In the genomic region with DNA sequence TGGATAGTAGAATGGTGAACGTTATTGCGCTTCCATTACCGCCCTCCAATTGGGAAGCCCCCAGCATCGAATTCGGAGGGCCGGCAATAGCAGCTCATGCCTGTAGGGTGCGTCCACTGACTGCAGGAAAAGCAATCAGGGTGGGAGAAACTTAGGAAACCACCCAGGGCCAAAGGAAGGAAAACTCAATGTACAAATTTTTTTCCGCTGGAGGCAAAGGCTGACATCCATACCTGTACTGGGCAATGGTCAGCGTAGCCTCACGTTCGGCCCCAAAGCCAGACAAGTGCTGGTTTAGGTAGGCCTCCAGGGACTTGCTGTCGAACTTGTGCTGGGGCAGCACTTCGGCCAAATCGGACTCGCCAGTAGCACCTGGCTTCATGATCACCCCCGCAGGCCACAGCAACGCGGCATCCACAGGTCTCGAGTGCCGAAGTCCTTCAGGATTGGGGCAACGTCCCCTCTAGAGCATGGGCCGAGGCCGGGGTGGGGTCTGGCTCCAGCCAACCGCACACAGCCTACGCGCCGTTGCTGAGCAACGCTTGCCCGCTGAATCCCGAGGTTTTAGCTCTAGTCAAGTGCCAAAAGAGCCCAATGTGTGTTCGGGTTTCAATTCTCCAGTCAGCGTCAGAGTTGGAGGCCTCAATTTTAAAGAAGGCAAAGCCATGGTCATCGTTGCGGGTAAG, we compare ENCODE assay signal across 8 cellular contexts. TPM values are rescaled to one million over a fixed set of nuclear protein-coding genes. Genes with fewer than 3 reads are reported as not detected.
DNase-seq lines count a peak whose midpoint lies in the region; ATAC-seq and TF ChIP-seq lines count a peak whose summit lies in the region.

Gene ACAD11 (minus strand): TSS at position 440 of the 686 bp plus-strand sequence. CDS start 58 bp downstream, at position 382.

- 0 to 1% methylated on average over 34 of the region's 34 CpGs for WGBS in ectodermal cell, 2 experiments
- WGBS in right lobe of liver (ENCODE audit: insufficient coverage, low coverage, low lambda C conversion rate, missing lambda C conversion rate): 0% methylated on average over 13 of the region's 34 CpGs

- H3K4me2 ChIP-seq in BLaER1 treated with 17β-estradiol and CSF1 and Interleukin-3, amounts not matched to agents 10 nM and 100 nM: peak within 1 kb of the TSS; percentile 75 to 95 (median 89)

- peak; percentile 83 for TF ChIP-seq POLR2A in right lobe of liver (IDR thresholded peaks at IDR 0.05)

- H3K4me1 ChIP-seq in BLaER1 treated with 17β-estradiol and CSF1 and Interleukin-3, amounts not matched to agents 10 nM and 100 nM: peaks cover 23 to 60% (median 36%) of the 10 kb centered on the region in 10 experiments
- H3K4me1 ChIP-seq in ectodermal cell (ENCODE audit: control insufficient read depth, insufficient read depth, low read length): peaks cover 4% of the 10 kb centered on the region
- H3K4me1 ChIP-seq in right lobe of liver: peaks cover 0 to 49% (median 14%) of the 10 kb centered on the region in 4 donors

- H3K27me3 ChIP-seq in BLaER1 treated with 17β-estradiol and CSF1 and Interleukin-3, amounts not matched to agents 10 nM and 100 nM: no peaks in the 10 kb centered on the region
- H3K27me3 ChIP-seq in ectodermal cell (ENCODE audit: control insufficient read depth, insufficient read depth, low read length, poor library complexity, severe bottlenecking): no peaks in the 10 kb centered on the region
- no peaks in the 10 kb centered on the region for H3K27me3 ChIP-seq in right lobe of liver

- intact Hi-C loops in right lobe of liver (cut with DNase I): no loop called here

- peaks cover 0 to 14% (median 0%) of the 10 kb centered on the region in 11 experiments; a peak in 3 of 22 replicates for H3K36me3 ChIP-seq in BLaER1 treated with 17β-estradiol and CSF1 and Interleukin-3, amounts not matched to agents 10 nM and 100 nM
- no peaks in the 10 kb centered on the region for H3K36me3 ChIP-seq in ectodermal cell (ENCODE audit: control insufficient read depth, insufficient read depth, low read length)
- H3K36me3 ChIP-seq in right lobe of liver: no peaks in the 10 kb centered on the region

- peak; percentile 82 for DNase-seq in NCI-H2196 (lab: John Stamatoyannopoulos, UW; ENCODE audit: unreplicated experiment)
- DNase-seq in activated CD4-positive, CD25-positive, alpha-beta regulatory T cell treated with anti-CD3 and anti-CD28 coated beads, Interleukin-2, amount 50 U/mL, for 72 hours: peak; percentile 49
- peak; percentile 88 to 96 (median 94) for DNase-seq in right lobe of liver
- peak; percentile 1 to 14 for DNase-seq in stimulated activated CD4-positive, alpha-beta T cell treated with anti-CD3 and anti-CD28 coated beads, Interleukin-4, amount 100 ng/mL, for 4 hours

- peak; percentile 48 to 51 (median 48) for TF ChIP-seq CTCF in right lobe of liver (IDR thresholded peaks at IDR 0.05)

- H3K4me3 ChIP-seq in BLaER1 treated with 17β-estradiol and CSF1 and Interleukin-3, amounts not matched to agents 10 nM and 100 nM: peak within 1 kb of the TSS; percentile 71 to 95 (median 90)
- H3K4me3 ChIP-seq in ectodermal cell (ENCODE audit: insufficient read depth, low read depth, low read length) (peak within 1 kb of the TSS; percentile 97), right lobe of liver (peak within 1 kb of the TSS; percentile 75 to 88 (median 77))

- H3K9ac ChIP-seq in BLaER1 treated with 17β-estradiol and CSF1 and Interleukin-3, amounts not matched to agents 10 nM and 100 nM: peak within 1 kb of the TSS; percentile 86 to 95 (median 94)

- peaks cover 0 to 33% (median 4%) of the 10 kb centered on the region in 11 experiments; a peak in 6 of 22 replicates for H4K20me1 ChIP-seq in BLaER1 treated with 17β-estradiol and CSF1 and Interleukin-3, amounts not matched to agents 10 nM and 100 nM

- peak within 1 kb of the TSS; percentile 72 to 94 (median 91) for H3K27ac ChIP-seq in BLaER1 treated with 17β-estradiol and CSF1 and Interleukin-3, amounts not matched to agents 10 nM and 100 nM
- peak within 1 kb of the TSS; percentile 4 for H3K27ac ChIP-seq in ectodermal cell (ENCODE audit: insufficient read depth, low read depth, low read length, poor library complexity, severe bottlenecking)
- peak within 1 kb of the TSS; percentile 84 to 88 (median 85) for H3K27ac ChIP-seq in right lobe of liver

- peak; percentile 65 for ATAC-seq in GM18868 (IDR thresholded peaks at IDR 0.05; ENCODE audit: unreplicated experiment)
- ATAC-seq in HG03097 (IDR thresholded peaks at IDR 0.05; ENCODE audit: low FRiP score, unreplicated experiment): peak; percentile 51
- ATAC-seq in right lobe of liver: peak; percentile 81 to 94 (median 87)

- no peaks in the 10 kb centered on the region for H3K9me3 ChIP-seq in BLaER1 treated with 17β-estradiol and CSF1 and Interleukin-3, amounts not matched to agents 10 nM and 100 nM (replicated peaks in 1 of 11)
- no peaks in the 10 kb centered on the region for H3K9me3 ChIP-seq in ectodermal cell (ENCODE audit: control insufficient read depth, low read length)
- H3K9me3 ChIP-seq in right lobe of liver: no peaks in the 10 kb centered on the region

RNA-seq across cellular contexts. Expression of gene ACAD11, which starts in this region (rescaled TPM):
- 16.8 TPM for polyA plus RNA-seq in ectodermal cell (2013, experiment 1 of 4)
- polyA plus RNA-seq in ectodermal cell (2013, experiment 2 of 4): 16.9 TPM
- 20.8 TPM for polyA plus RNA-seq in ectodermal cell (2013, experiment 3 of 4)
- polyA plus RNA-seq in ectodermal cell (2013, experiment 4 of 4): 20.4 TPM
- 100 to 1,000 TPM in 1 of 6 experiments, 10 to 100 TPM in 5; 60.9 to 108 (median 94.5) TPM for total RNA-seq in right lobe of liver

Comparison
In these comparisons a context has a peak if more than half of its experiments do, and no peak if none do; other contexts are left out.
1. Peak in every context shown above with its lines: DNase-seq, ATAC-seq, H3K4me3 ChIP-seq and H3K27ac ChIP-seq.
2. H3K27ac ChIP-seq: peak in every context shown above with its lines; median percentile 91 in BLaER1 treated with 17β-estradiol and CSF1 and Interleukin-3, amounts not matched to agents 10 nM and 100 nM; 85 in right lobe of liver; 4 in ectodermal cell.
3. DNase-seq: peak in every context shown above with its lines; median percentile 94 in right lobe of liver; 82 in NCI-H2196; 49 in activated CD4-positive, CD25-positive, alpha-beta regulatory T cell treated with anti-CD3 and anti-CD28 coated beads, Interleukin-2, amount 50 U/mL, for 72 hours; 8 in stimulated activated CD4-positive, alpha-beta T cell treated with anti-CD3 and anti-CD28 coated beads, Interleukin-4, amount 100 ng/mL, for 4 hours.